Comparison of ENCODE assay signal across 16 cellular contexts in the genomic region with DNA sequence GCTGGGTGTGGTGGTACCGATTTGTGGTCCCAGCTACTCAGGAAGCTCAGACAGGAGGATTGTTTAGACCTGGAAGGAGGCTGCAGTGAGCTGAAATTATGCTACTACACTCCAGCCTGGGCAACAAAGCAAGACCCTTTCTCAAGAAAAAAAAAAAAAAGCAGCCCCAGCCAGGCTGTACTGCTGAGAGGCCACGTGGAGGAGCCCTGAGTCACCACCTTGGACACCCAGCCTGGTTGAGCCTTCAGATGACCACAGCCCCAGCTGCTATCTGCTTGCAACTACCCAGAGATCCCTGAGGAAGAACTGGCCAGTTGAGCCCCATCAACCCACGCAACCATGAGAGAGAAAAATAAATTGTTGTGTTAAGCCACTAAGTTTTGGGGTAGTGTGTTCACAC. TPM values are rescaled to one million over a fixed set of nuclear protein-coding genes. Genes with fewer than 3 reads are reported as not detected.
DNase-seq lines count a peak whose midpoint lies in the region; ATAC-seq lines count a peak whose summit lies in the region.
"Had no signal": no experiment of that assay in that cellular context is flagged by ENCODE, and none has a peak within 500 bp of the region (broad histone marks: within the 10 kb centered on the region; RNA-seq: fewer than 3 reads in every experiment).

No MANE protein-coding gene starts in this region.

- no peaks in the 10 kb centered on the region for H3K36me3 Mint-ChIP-seq in activated CD4-positive, alpha-beta T cell treated with anti-CD3 and anti-CD28 coated beads for 36 hours (ENCODE audit: low read depth)

- H3K4me3 Mint-ChIP-seq in activated CD4-positive, alpha-beta T cell treated with anti-CD3 and anti-CD28 coated beads for 36 hours: no peak overlapping the region

- CTCF ChIA-PET in activated CD4-positive, alpha-beta T cell treated with anti-CD3 and anti-CD28 coated beads for 36 hours (lab: Charles Lee): interaction anchor here (0.7 kb wide), 1 partner anchor 353 kb away, joined by 5 read pairs; no protein-coding TSS in a partner anchor

- H3K27me3 Mint-ChIP-seq in activated CD4-positive, alpha-beta T cell treated with anti-CD3 and anti-CD28 coated beads for 36 hours: no peaks in the 10 kb centered on the region

- no peaks in the 10 kb centered on the region for H3K4me1 Mint-ChIP-seq in activated CD4-positive, alpha-beta T cell treated with anti-CD3 and anti-CD28 coated beads for 36 hours

- no peak for ATAC-seq in activated CD4-positive, alpha-beta T cell treated with anti-CD3 and anti-CD28 coated beads for 36 hours

- intact Hi-C loops in activated CD4-positive, alpha-beta T cell treated with anti-CD3 and anti-CD28 coated beads for 36 hours (cut with DNase I, micrococcal nuclease): no loop called here

- POLR2A ChIA-PET in activated CD4-positive, alpha-beta T cell treated with anti-CD3 and anti-CD28 coated beads for 36 hours (lab: Charles Lee): no interaction called here

- H3K27ac Mint-ChIP-seq in activated CD4-positive, alpha-beta T cell treated with anti-CD3 and anti-CD28 coated beads for 36 hours: no peak overlapping the region

- DNase-seq in NCI-H1092 treated with DMSO at 0.1 percent for 48 hours (lab: John Stamatoyannopoulos, UW) (peak; percentile 48), NCI-H1092 (lab: John Stamatoyannopoulos, UW) (no peak), NCI-H69 (lab: John Stamatoyannopoulos, UW) (peak; percentile 62), dermis blood vessel endothelial cell (peak; percentile 13), renal cortical epithelial cell (ENCODE audit: low read depth) (peak; percentile 75), activated T-cell treated with anti-CD3 and anti-CD28 coated beads for 4 hours (no peak), CD1c-positive myeloid dendritic cell (ENCODE audit: extremely low spot score) (no peak)
- DNase-seq in activated CD4-positive, alpha-beta T cell treated with anti-CD3 and anti-CD28 coated beads for 36 hours: no peak
- DNase-seq: 8988T; colonic mucosa; GDM1; hippocampal formation; NCI-H2227 treated with DMSO at 0.1 percent for 48 hours; stimulated activated CD4-positive, alpha-beta T cell treated with anti-CD3 and anti-CD28 coated beads, Interleukin-2, amount 100 ng/mL, for 48 hours; testis had no signal

- H3K9me3 Mint-ChIP-seq in activated CD4-positive, alpha-beta T cell treated with anti-CD3 and anti-CD28 coated beads for 36 hours (ENCODE audit: low read depth): no peaks in the 10 kb centered on the region

RNA-seq across cellular contexts. Expression of a gene that starts 23.6 kb away (rescaled TPM):
- total RNA-seq in dermis blood vessel endothelial cell (1.8 and 2.0 TPM in 2 replicates), renal cortical epithelial cell (91.0 and 345 TPM in 2 replicates)
- 1 to 10 TPM in 1 of 2 experiments, under 1 TPM in 1; 0.97 to 1.3 TPM for total RNA-seq in activated CD4-positive, alpha-beta T cell treated with anti-CD3 and anti-CD28 coated beads for 36 hours
- total RNA-seq: T-helper 2 cell treated with Interferon-gamma antibody and Interleukin-4, amounts not matched to agents 100 ng/mL and 5 ng/mL, for 36 hours had no signal

RNA-seq across cellular contexts. Expression of a gene that starts 41.0 kb away (rescaled TPM):
- 0.09 and 0.68 TPM in 2 replicates for total RNA-seq in dermis blood vessel endothelial cell
- not detected in 2 replicates for total RNA-seq in renal cortical epithelial cell
- not detected for total RNA-seq in activated CD4-positive, alpha-beta T cell treated with anti-CD3 and anti-CD28 coated beads for 36 hours
- total RNA-seq: T-helper 2 cell treated with Interferon-gamma antibody and Interleukin-4, amounts not matched to agents 100 ng/mL and 5 ng/mL, for 36 hours had no signal

RNA-seq across cellular contexts. Expression of a gene that starts 46.6 kb away (rescaled TPM):
- total RNA-seq in dermis blood vessel endothelial cell (0.17 TPM in 1 of 2 replicates, not detected in the other), renal cortical epithelial cell (not detected in 2 replicates)
- total RNA-seq in activated CD4-positive, alpha-beta T cell treated with anti-CD3 and anti-CD28 coated beads for 36 hours: not detected
- total RNA-seq: T-helper 2 cell treated with Interferon-gamma antibody and Interleukin-4, amounts not matched to agents 100 ng/mL and 5 ng/mL, for 36 hours had no signal

RNA-seq across cellular contexts. Expression of a gene that starts 58.2 kb away (rescaled TPM):
- total RNA-seq in dermis blood vessel endothelial cell (not detected in 2 replicates), renal cortical epithelial cell (0.05 TPM in 1 of 2 replicates, not detected in the other)
- total RNA-seq in activated CD4-positive, alpha-beta T cell treated with anti-CD3 and anti-CD28 coated beads for 36 hours: 1 to 10 TPM; 4.9 to 5.8 TPM

Comparison
In these comparisons a context has a peak if more than half of its experiments do, and no peak if none do; other contexts are left out.
1. DNase-seq: peak in NCI-H1092 treated with DMSO at 0.1 percent for 48 hours (single experiment), NCI-H69 (single experiment), dermis blood vessel endothelial cell (single experiment) and renal cortical epithelial cell (single experiment); none in NCI-H1092 (single experiment), activated T-cell treated with anti-CD3 and anti-CD28 coated beads for 4 hours (single experiment), CD1c-positive myeloid dendritic cell (single experiment) and activated CD4-positive, alpha-beta T cell treated with anti-CD3 and anti-CD28 coated beads for 36 hours (single experiment).
2. RNA of a gene that starts 23.6 kb away (total RNA-seq): 91.0 to 345 TPM in renal cortical epithelial cell; 1.8 to 2.0 TPM in dermis blood vessel endothelial cell and 0.97 to 1.3 TPM in activated CD4-positive, alpha-beta T cell treated with anti-CD3 and anti-CD28 coated beads for 36 hours; every median in the first group is over 10 times any median in the second.